ENCODE assay signal across 13 cellular contexts in genomic region chrX:46279925-46280313, GRCh38.
DNase-seq lines count a peak whose midpoint lies in the region; ATAC-seq and TF ChIP-seq lines count a peak whose summit lies in the region.
"Had no signal": no experiment of that assay in that cellular context is flagged by ENCODE, and none has a peak within 500 bp of the region (broad histone marks: within the 10 kb centered on the region; RNA-seq: fewer than 3 reads in every experiment).

No MANE protein-coding gene starts in this region.

- no peaks in the 10 kb centered on the region for H3K79me2 ChIP-seq in KMS-11 (ENCODE audit: insufficient read depth, low read depth)

- TF ChIP-seq CTCF in KMS-11 (conservative IDR thresholded peaks at IDR 0.05; ENCODE audit: low read depth, low read length) = no peak

- no peaks in the 10 kb centered on the region for H3K27me3 Mint-ChIP-seq in activated naive CD8-positive, alpha-beta T cell treated with anti-CD3 and anti-CD28 coated beads for 36 hours

- ATAC-seq in HG03469 (IDR thresholded peaks at IDR 0.05; ENCODE audit: unreplicated experiment) = no peak
- ATAC-seq: right lobe of liver had no signal

- 0 out of 2 replicates have a peak overlapping the region, but pooled peaks have one; percentile 13 for H3K4me2 ChIP-seq in KMS-11

- peak overlapping the region; percentile 72 for H3K27ac Mint-ChIP-seq in activated naive CD8-positive, alpha-beta T cell treated with anti-CD3 and anti-CD28 coated beads for 36 hours

- H2AFZ ChIP-seq in KMS-11 (ENCODE audit: low read depth) = peak overlapping the region; percentile 18
- H2AFZ ChIP-seq in neuron (ENCODE audit: low read depth, low read length) = peak overlapping the region; percentile 48

- no peaks in the 10 kb centered on the region for H3K27me3 ChIP-seq in KMS-11 (ENCODE audit: insufficient read depth, low read depth)
- H3K27me3 ChIP-seq in neuron (ENCODE audit: insufficient read depth, low read length) = no peaks in the 10 kb centered on the region
- H3K27me3 ChIP-seq: MG63, right lobe of liver had no signal

- DNase-seq in NOMO-1 treated with DMSO at 0.1 percent for 48 hours (lab: John Stamatoyannopoulos, UW; ENCODE audit: unreplicated experiment) (peak; percentile 19), NOMO-1 treated with dmso at 0.1 percent for 144 hours (lab: John Stamatoyannopoulos, UW; ENCODE audit: unreplicated experiment) (no peak), NCI-H187 treated with DMSO at 0.1 percent for 48 hours (lab: John Stamatoyannopoulos, UW) (no peak), DMS153 (lab: John Stamatoyannopoulos, UW) (no peak)
- no peak for DNase-seq in activated naive CD8-positive, alpha-beta T cell treated with anti-CD3 and anti-CD28 coated beads for 36 hours
- DNase-seq: MG63, right lobe of liver had no signal

- H3K4me1 ChIP-seq in KMS-11 (ENCODE audit: low read depth, poor library complexity, severe bottlenecking) (peaks cover 12% of the 10 kb centered on the region), neuron (ENCODE audit: insufficient read depth, low read length) (peaks cover 10% of the 10 kb centered on the region)
- H3K4me1 ChIP-seq: right lobe of liver had no signal

- peaks cover 13% of the 10 kb centered on the region for H3K4me1 Mint-ChIP-seq in activated naive CD8-positive, alpha-beta T cell treated with anti-CD3 and anti-CD28 coated beads for 36 hours

- H3K4me3 ChIP-seq in KMS-11 (IDR thresholded peaks at IDR 0.05; ENCODE audit: insufficient read depth, low read depth, low read length) (no peak overlapping the region), neuron (ENCODE audit: low read length) (no peak overlapping the region)
- H3K4me3 ChIP-seq: lung, MG63, right lobe of liver had no signal

- no peaks in the 10 kb centered on the region for H3K9me3 ChIP-seq in neuron (ENCODE audit: low read length)
- H3K9me3 ChIP-seq: MG63, right lobe of liver had no signal

- H3K36me3 Mint-ChIP-seq in activated naive CD8-positive, alpha-beta T cell treated with anti-CD3 and anti-CD28 coated beads for 36 hours = no peaks in the 10 kb centered on the region
- H3K36me3 Mint-ChIP-seq: WTC11 had no signal

- no peak overlapping the region for H3K9ac ChIP-seq in KMS-11

- H3K36me3 ChIP-seq in KMS-11 (ENCODE audit: insufficient read depth) (no peaks in the 10 kb centered on the region), neuron (ENCODE audit: insufficient read depth, low read length) (no peaks in the 10 kb centered on the region)
- H3K36me3 ChIP-seq: MG63, right lobe of liver had no signal

- no peak overlapping the region for H3K27ac ChIP-seq in KMS-11
- H3K27ac ChIP-seq: 22Rv1, right lobe of liver had no signal

- H3K9me3 Mint-ChIP-seq in activated naive CD8-positive, alpha-beta T cell treated with anti-CD3 and anti-CD28 coated beads for 36 hours = no peaks in the 10 kb centered on the region
- H3K9me3 Mint-ChIP-seq: WTC11 had no signal

- no peak overlapping the region for H3K4me3 Mint-ChIP-seq in activated naive CD8-positive, alpha-beta T cell treated with anti-CD3 and anti-CD28 coated beads for 36 hours

- H4K20me1 ChIP-seq in KMS-11 (ENCODE audit: insufficient read depth) = no peaks in the 10 kb centered on the region
